ENCODE assay signal across 14 cellular contexts in genomic region chr4:179110816-179111215, GRCh38.
DNase-seq lines count a peak whose midpoint lies in the region; ATAC-seq, FAIRE-seq and TF ChIP-seq lines count a peak whose summit lies in the region.
"Had no signal": no experiment of that assay in that cellular context is flagged by ENCODE, and none has a peak within 500 bp of the region (broad histone marks: within the 10 kb centered on the region; RNA-seq: fewer than 3 reads in every experiment).

No MANE protein-coding gene starts in this region.

- H3K9me3 ChIP-seq in mesenchymal stem cell (ENCODE audit: control insufficient read depth, low read length) = peaks cover 28% of the 10 kb centered on the region

- no peaks in the 10 kb centered on the region for H3K36me3 ChIP-seq in mesenchymal stem cell (ENCODE audit: control insufficient read depth in 1 of 2, insufficient read depth in 2 of 2, low read depth in 1 of 2, low read length in 2 of 2)

- H2AFZ ChIP-seq in mesenchymal stem cell (ENCODE audit: low read depth, low read length) = no peak overlapping the region

- H3K79me1 ChIP-seq in mesenchymal stem cell (replicated peaks; ENCODE audit: low read length, poor library complexity, severe bottlenecking) = no peaks in the 10 kb centered on the region

- no peak overlapping the region for H3K9ac ChIP-seq in mesenchymal stem cell (ENCODE audit: low read length)

- H3K18ac ChIP-seq in mesenchymal stem cell (ENCODE audit: low read depth in 1 of 2, low read length in 2 of 2) = no peak overlapping the region

- H3K4me1 ChIP-seq in mesenchymal stem cell (ENCODE audit: control insufficient read depth, insufficient read depth, low read depth, low read length) = peaks cover 3% of the 10 kb centered on the region

- FAIRE-seq in D721Med (lab: Jason Lieb, UNC) = peak; percentile 6
- FAIRE-seq: H1 had no signal

- H3K27me3 ChIP-seq in mesenchymal stem cell (ENCODE audit: control insufficient read depth in 1 of 2, insufficient read depth in 1 of 2, low read length in 2 of 2) = no peaks in the 10 kb centered on the region

- no peak overlapping the region for H2BK5ac ChIP-seq in mesenchymal stem cell (ENCODE audit: low read depth, low read length, poor library complexity, severe bottlenecking)

- no peak for TF ChIP-seq CTCF in D721Med (IDR thresholded peaks at IDR 0.05; ENCODE audit: insufficient read depth, missing control alignments)

- H3K14ac ChIP-seq in mesenchymal stem cell (ENCODE audit: low read length in 2 of 2) = no peak overlapping the region

- H3K4ac ChIP-seq in mesenchymal stem cell (ENCODE audit: low read depth in 1 of 2, low read length in 2 of 2) = no peak overlapping the region

- H2BK15ac ChIP-seq in mesenchymal stem cell (ENCODE audit: low read depth, poor library complexity, severe bottlenecking) = no peak overlapping the region

- no peak overlapping the region for H2BK120ac ChIP-seq in mesenchymal stem cell (ENCODE audit: low read depth, low read length)

- no peak overlapping the region for H2AK5ac ChIP-seq in mesenchymal stem cell (ENCODE audit: low read length, severe bottlenecking)

- H4K8ac ChIP-seq in mesenchymal stem cell (ENCODE audit: low read length) = no peak overlapping the region

- DNase-seq in D721Med (ENCODE audit: insufficient read length, low spot score) (no peak), RPMI7951 (ENCODE audit: low read depth) (peak; percentile 0), astrocyte of the hippocampus (ENCODE audit: low read depth, low spot score) (peak; percentile 74), mesenchymal stem cell (no peak), DMS153 treated with DMSO at 0.1 percent for 48 hours (lab: John Stamatoyannopoulos, UW; ENCODE audit: unreplicated experiment) (no peak), NCI-H2081 treated with DMSO at 0.1 percent for 48 hours (lab: John Stamatoyannopoulos, UW) (no peak)
- no peak for DNase-seq in NK-92 treated with Interleukin-12 subunit alpha and Interleukin-12 subunit beta, amount 100 ng/mL, for 24 hours (lab: John Stamatoyannopoulos, UW)
- DNase-seq: CD8-positive, alpha-beta T cell; COR-L47; GF-D8 had no signal

- H4K91ac ChIP-seq in mesenchymal stem cell (ENCODE audit: low read length) = no peak overlapping the region

- no peak overlapping the region for H3K4me2 ChIP-seq in mesenchymal stem cell (ENCODE audit: low read length, poor library complexity, severe bottlenecking)

- H3K27ac ChIP-seq in mesenchymal stem cell (ENCODE audit: low read length, poor library complexity, severe bottlenecking) = peak overlapping the region; percentile 3
- H3K27ac ChIP-seq: 22Rv1, HL-60 had no signal

- no peak overlapping the region for H2BK12ac ChIP-seq in mesenchymal stem cell (ENCODE audit: low read length in 2 of 2)

- no CpG with 5 or more reads among the region's 2 CpGs for WGBS in mesenchymal stem cell

- ATAC-seq in HG02642 (IDR thresholded peaks at IDR 0.05; ENCODE audit: poor library complexity, unreplicated experiment) = no peak
- ATAC-seq: CD8-positive, alpha-beta T cell had no signal

- H3K23ac ChIP-seq in mesenchymal stem cell (ENCODE audit: low read length in 2 of 2) = no peak overlapping the region

- H3K4me3 ChIP-seq in mesenchymal stem cell (ENCODE audit: insufficient read depth in 1 of 2, low read depth in 1 of 2, low read length in 2 of 2) = no peak overlapping the region

Comparison
In these comparisons a context has a peak if more than half of its experiments do, and no peak if none do; other contexts are left out.
1. DNase-seq: peak in RPMI7951 (single experiment) and astrocyte of the hippocampus (single experiment); none in D721Med (single experiment), mesenchymal stem cell (single experiment), DMS153 treated with DMSO at 0.1 percent for 48 hours (single experiment), NK-92 treated with Interleukin-12 subunit alpha and Interleukin-12 subunit beta, amount 100 ng/mL, for 24 hours (single experiment) and NCI-H2081 treated with DMSO at 0.1 percent for 48 hours (single experiment).